In the genomic region with DNA sequence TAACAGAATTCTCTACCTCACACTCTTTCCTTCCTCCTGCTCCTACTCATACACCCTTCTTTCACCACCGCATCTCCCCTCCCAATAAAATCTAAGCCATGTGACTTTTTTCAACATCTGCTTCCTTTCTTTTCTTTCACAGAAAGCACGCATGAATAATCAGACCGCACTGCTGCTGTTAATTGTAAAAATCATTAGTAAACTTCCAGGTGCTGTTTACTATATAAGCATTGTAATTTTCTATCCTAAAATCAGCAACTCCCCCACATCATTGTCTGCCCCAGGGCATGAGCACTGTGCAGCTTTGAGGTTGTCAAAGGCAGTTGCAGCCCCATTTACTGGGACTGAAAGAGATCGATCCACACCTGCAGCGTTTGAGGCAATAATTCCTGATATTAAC, we compare ENCODE assay signal across 18 cellular contexts.
DNase-seq lines count a peak whose midpoint lies in the region; ATAC-seq and TF ChIP-seq lines count a peak whose summit lies in the region.
"Had no signal": no experiment of that assay in that cellular context is flagged by ENCODE, and none has a peak within 500 bp of the region (broad histone marks: within the 10 kb centered on the region; RNA-seq: fewer than 3 reads in every experiment).

No MANE protein-coding gene starts in this region.

- H3K27me3 ChIP-seq in neutrophil: no peaks in the 10 kb centered on the region
- H3K27me3 ChIP-seq: adrenal gland had no signal

- DNase-seq in NCI-H2227 (lab: John Stamatoyannopoulos, UW; ENCODE audit: unreplicated experiment): peak; percentile 14
- no peak for DNase-seq in NCI-H2227 treated with DMSO at 0.1 percent for 48 hours (lab: John Stamatoyannopoulos, UW)
- peak; percentile 86 for DNase-seq in NCI-H1105 treated with DMSO at 0.1 percent for 48 hours (lab: John Stamatoyannopoulos, UW)
- peak; percentile 65 for DNase-seq in NCI-H774 (lab: John Stamatoyannopoulos, UW)
- no peak for DNase-seq in sciatic nerve (ENCODE audit: low spot score)
- DNase-seq: activated CD4-positive, alpha-beta memory T cell treated with anti-CD3 and anti-CD28 coated beads, Interleukin-2, amount 10 ng/mL, durations not matched to agents 7 days and 5 days; activated T-cell treated with anti-CD3 and anti-CD28 coated beads, Interleukin-2, amount 50 U/mL, for 72 hours; adrenal gland; Caco-2; caudate nucleus; hypothalamus; IMR-90; left colon; NCI-H187 treated with DMSO at 0.1 percent for 48 hours; SHP77 treated with DMSO at 0.1 percent for 48 hours had no signal

- ATAC-seq in GM18870 (IDR thresholded peaks at IDR 0.05; ENCODE audit: unreplicated experiment): no peak
- no peak for ATAC-seq in activated CD4-positive, CD25-positive, alpha-beta regulatory T cell treated with anti-CD3 and anti-CD28 coated beads, Interleukin-2, amount 50 U/mL, for 24 hours
- no peak for ATAC-seq in sciatic nerve
- ATAC-seq: activated T-cell treated with anti-CD3 and anti-CD28 coated beads, Interleukin-2, amount 50 U/mL, for 72 hours; left colon had no signal

- H3K4me3 ChIP-seq in neutrophil (ENCODE audit: low read depth in 1 of 2, low read length in 1 of 2): no peak overlapping the region
- H3K4me3 ChIP-seq: adrenal gland had no signal

- H3K27ac ChIP-seq in neutrophil: peak overlapping the region; percentile 49
- H3K27ac ChIP-seq: adrenal gland had no signal

- peaks cover 40 to 44% of the 10 kb centered on the region in 2 experiments for H3K4me1 ChIP-seq in neutrophil (ENCODE audit: control insufficient read depth in 1 of 2, insufficient read depth in 1 of 2, low read depth in 1 of 2, low read length in 1 of 2)
- H3K4me1 ChIP-seq: adrenal gland, Caco-2 had no signal

- intact Hi-C loops in sciatic nerve (cut with DNase I): no loop called here

- no peaks in the 10 kb centered on the region for H3K36me3 ChIP-seq in neutrophil
- H3K36me3 ChIP-seq: adrenal gland had no signal

- H3K9me3 ChIP-seq in neutrophil: no peaks in the 10 kb centered on the region
- H3K9me3 ChIP-seq: adrenal gland, Caco-2 had no signal

- no peak for TF ChIP-seq CTCF in neutrophil (IDR thresholded peaks at IDR 0.05)

Comparison
In these comparisons a context has a peak if more than half of its experiments do, and no peak if none do; other contexts are left out.
1. DNase-seq: peak in NCI-H2227 (single experiment), NCI-H1105 treated with DMSO at 0.1 percent for 48 hours (single experiment) and NCI-H774 (single experiment); none in NCI-H2227 treated with DMSO at 0.1 percent for 48 hours (single experiment) and sciatic nerve (single experiment).